ENCODE assay signal across 1 cellular context in genomic region chr5:72107874-72108199, GRCh38.
TF ChIP-seq lines count a peak whose summit lies in the region.

No MANE protein-coding gene starts in this region.

TF ChIP-seq in SK-N-SH, 30 proteins besides CTCF, POLR2A, EP300 and RAD21 (continued from another document):
- TF ChIP-seq, protein P1, sequence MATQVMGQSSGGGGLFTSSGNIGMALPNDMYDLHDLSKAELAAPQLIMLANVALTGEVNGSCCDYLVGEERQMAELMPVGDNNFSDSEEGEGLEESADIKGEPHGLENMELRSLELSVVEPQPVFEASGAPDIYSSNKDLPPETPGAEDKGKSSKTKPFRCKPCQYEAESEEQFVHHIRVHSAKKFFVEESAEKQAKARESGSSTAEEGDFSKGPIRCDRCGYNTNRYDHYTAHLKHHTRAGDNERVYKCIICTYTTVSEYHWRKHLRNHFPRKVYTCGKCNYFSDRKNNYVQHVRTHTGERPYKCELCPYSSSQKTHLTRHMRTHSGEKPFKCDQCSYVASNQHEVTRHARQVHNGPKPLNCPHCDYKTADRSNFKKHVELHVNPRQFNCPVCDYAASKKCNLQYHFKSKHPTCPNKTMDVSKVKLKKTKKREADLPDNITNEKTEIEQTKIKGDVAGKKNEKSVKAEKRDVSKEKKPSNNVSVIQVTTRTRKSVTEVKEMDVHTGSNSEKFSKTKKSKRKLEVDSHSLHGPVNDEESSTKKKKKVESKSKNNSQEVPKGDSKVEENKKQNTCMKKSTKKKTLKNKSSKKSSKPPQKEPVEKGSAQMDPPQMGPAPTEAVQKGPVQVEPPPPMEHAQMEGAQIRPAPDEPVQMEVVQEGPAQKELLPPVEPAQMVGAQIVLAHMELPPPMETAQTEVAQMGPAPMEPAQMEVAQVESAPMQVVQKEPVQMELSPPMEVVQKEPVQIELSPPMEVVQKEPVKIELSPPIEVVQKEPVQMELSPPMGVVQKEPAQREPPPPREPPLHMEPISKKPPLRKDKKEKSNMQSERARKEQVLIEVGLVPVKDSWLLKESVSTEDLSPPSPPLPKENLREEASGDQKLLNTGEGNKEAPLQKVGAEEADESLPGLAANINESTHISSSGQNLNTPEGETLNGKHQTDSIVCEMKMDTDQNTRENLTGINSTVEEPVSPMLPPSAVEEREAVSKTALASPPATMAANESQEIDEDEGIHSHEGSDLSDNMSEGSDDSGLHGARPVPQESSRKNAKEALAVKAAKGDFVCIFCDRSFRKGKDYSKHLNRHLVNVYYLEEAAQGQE (IDR thresholded peaks at IDR 0.05; ENCODE audit: low read depth, low read length), result no peak
- no peak for TF ChIP-seq RXRA (IDR thresholded peaks at IDR 0.05; ENCODE audit: borderline replicate concordance, low read depth)
TF ChIP-seq in SK-N-SH: peak in this region for 0.
